ENCODE assay signal across 10 cellular contexts in genomic region chr3:5123937-5124336, GRCh38. TPM values are rescaled to one million over a fixed set of nuclear protein-coding genes. Genes with fewer than 3 reads are reported as not detected.
DNase-seq lines count a peak whose midpoint lies in the region; ATAC-seq and TF ChIP-seq lines count a peak whose summit lies in the region.
"Had no signal": no experiment of that assay in that cellular context is flagged by ENCODE, and none has a peak within 500 bp of the region (broad histone marks: within the 10 kb centered on the region; RNA-seq: fewer than 3 reads in every experiment).

No MANE protein-coding gene starts in this region.

- peak overlapping the region; percentile 97; the same call in 1 of the 2 replicates for H3K4me3 Mint-ChIP-seq in WTC11
- peak overlapping the region; percentile 61 for H3K4me3 Mint-ChIP-seq in glutamatergic neuron (ENCODE audit: unreplicated experiment)

- POLR2A ChIA-PET in WTC11 (lab: Charles Lee): interaction anchor here (1.0 kb wide), 1 partner anchor 48 kb away, joined by 3 read pairs; no protein-coding TSS in a partner anchor

- H3K9me3 ChIP-seq in spleen: no peaks in the 10 kb centered on the region
- no peaks in the 10 kb centered on the region for H3K9me3 ChIP-seq in gastroesophageal sphincter

- CTCF ChIA-PET in WTC11 (lab: Charles Lee): interaction anchor here (1.9 kb wide), 1 partner anchor 109 kb away, joined by 9 read pairs; no protein-coding TSS in a partner anchor

- TF ChIP-seq CTCF in WTC11 (IDR thresholded peaks at IDR 0.05) (no peak), glutamatergic neuron (IDR thresholded peaks at IDR 0.05; ENCODE audit: partially characterized antibody, unreplicated experiment) (no peak), spleen (IDR thresholded peaks at IDR 0.05 in 8 of 11, conservative IDR thresholded peaks at IDR 0.05 in 3 of 11) (no peak), gastroesophageal sphincter (IDR thresholded peaks at IDR 0.05) (no peak)

- H3K9me3 Mint-ChIP-seq in WTC11: no peaks in the 10 kb centered on the region
- no peaks in the 10 kb centered on the region for H3K9me3 Mint-ChIP-seq in glutamatergic neuron (ENCODE audit: unreplicated experiment)

- no peak for TF ChIP-seq EP300 in gastroesophageal sphincter (IDR thresholded peaks at IDR 0.05)

- TF ChIP-seq POLR2A in spleen (IDR thresholded peaks at IDR 0.05): no peak
- no peak for TF ChIP-seq POLR2A in gastroesophageal sphincter (IDR thresholded peaks at IDR 0.05)

- peaks cover 11% of the 10 kb centered on the region for H3K4me1 Mint-ChIP-seq in WTC11
- peaks cover 6% of the 10 kb centered on the region for H3K4me1 Mint-ChIP-seq in glutamatergic neuron (ENCODE audit: low read depth, unreplicated experiment)

- H3K4me3 ChIP-seq in spleen (peak overlapping the region in 5 of 8 donors; percentile 90 to 100 (median 96)), gastroesophageal sphincter (peak overlapping the region in 1 of 2 donors; percentile 72)

- peaks cover 43 to 72% (median 63%) of the 10 kb centered on the region in 6 donors for H3K4me1 ChIP-seq in spleen
- peaks cover 0 to 52% (median 21%) of the 10 kb centered on the region in 3 donors for H3K4me1 ChIP-seq in gastroesophageal sphincter

- ATAC-seq in WTC11 (no peak), gastroesophageal sphincter (no peak), HG03432 (IDR thresholded peaks at IDR 0.05; ENCODE audit: unreplicated experiment) (no peak)

- H3K27ac ChIP-seq in spleen: peak overlapping the region in 3 of 8 donors; percentile 94 to 96 (median 94)
- H3K27ac ChIP-seq in gastroesophageal sphincter: peak overlapping the region in 1 of 4 donors; percentile 92

- peak; percentile 7 for DNase-seq in NCI-H82 (lab: John Stamatoyannopoulos, UW)
- no peak for DNase-seq in NCI-H82 treated with DMSO at 0.1 percent for 48 hours (lab: John Stamatoyannopoulos, UW; ENCODE audit: unreplicated experiment)
- no peak for DNase-seq in WTC11 (ENCODE audit: low spot score)
- no peak for DNase-seq in glutamatergic neuron
- no peak for DNase-seq in spleen
- no peak for DNase-seq in OCI-M2 (lab: John Stamatoyannopoulos, UW; ENCODE audit: unreplicated experiment)
- DNase-seq: activated CD8-positive, alpha-beta memory T cell treated with anti-CD3 and anti-CD28 coated beads, Interleukin-2, amount 50 U/mL, for 4 hours; NCI-H1105 had no signal

- no peaks in the 10 kb centered on the region for H3K36me3 Mint-ChIP-seq in WTC11
- H3K36me3 Mint-ChIP-seq in glutamatergic neuron (ENCODE audit: unreplicated experiment): no peaks in the 10 kb centered on the region

- H3K27me3 Mint-ChIP-seq in WTC11 (ENCODE audit: low read depth): no peaks in the 10 kb centered on the region
- peaks cover 2% of the 10 kb centered on the region for H3K27me3 Mint-ChIP-seq in glutamatergic neuron (ENCODE audit: unreplicated experiment)

- intact Hi-C loops in spleen (cut with DNase I; ENCODE audit: low total_unique reads): loop anchor here (5.0 kb wide), 1 partner anchor 63 kb away; the partner anchor contains the start of gene EDEM1

- 83 to 89% (median 84%) methylated on average over 12 of the region's 12 CpGs for WGBS in spleen, 5 donors
- WGBS in gastroesophageal sphincter (ENCODE audit: low coverage in 1 of 2), 2 donors: 82% methylated on average over 6 of the region's 12 CpGs; no CpG with 5 or more reads in 1 of the 2 donors

- no peaks in the 10 kb centered on the region for H3K27me3 ChIP-seq in spleen (replicated peaks in 1 of 7)
- H3K27me3 ChIP-seq in gastroesophageal sphincter: no peaks in the 10 kb centered on the region

- peak overlapping the region; percentile 65; the same call in 1 of the 2 replicates for H3K27ac Mint-ChIP-seq in WTC11
- H3K27ac Mint-ChIP-seq in glutamatergic neuron (ENCODE audit: unreplicated experiment): no peak overlapping the region

- H3K36me3 ChIP-seq in spleen (peaks cover 0 to 4% (median 0%) of the 10 kb centered on the region in 6 donors), gastroesophageal sphincter (peaks cover 0 to 3% of the 10 kb centered on the region in 2 donors)

TF ChIP-seq in WTC11, 78 proteins besides CTCF, POLR2A, EP300 and RAD21:
- TF ChIP-seq SMAD4 (CRISPR knock-in tag; IDR thresholded peaks at IDR 0.05): no peak
- no peak for TF ChIP-seq E2F5 (CRISPR knock-in tag; IDR thresholded peaks at IDR 0.05)
- TF ChIP-seq USF1 (CRISPR knock-in tag; IDR thresholded peaks at IDR 0.05): no peak
- no peak for TF ChIP-seq ATF1 (CRISPR knock-in tag; IDR thresholded peaks at IDR 0.05)
- TF ChIP-seq NR3C1 (CRISPR knock-in tag; conservative IDR thresholded peaks at IDR 0.05; ENCODE audit: low read depth): no peak
- no peak for TF ChIP-seq SMAD3 (CRISPR knock-in tag; IDR thresholded peaks at IDR 0.05; ENCODE audit: borderline replicate concordance)
- no peak for TF ChIP-seq CREM (CRISPR knock-in tag; IDR thresholded peaks at IDR 0.05)
- TF ChIP-seq ZNF671 (CRISPR knock-in tag; IDR thresholded peaks at IDR 0.05): no peak
- TF ChIP-seq ZMAT4 (CRISPR knock-in tag; IDR thresholded peaks at IDR 0.05): no peak

RNA-seq across cellular contexts. Expression of gene ARL8B, which starts 1.8 kb away (rescaled TPM):
- total RNA-seq in WTC11 (2021): 23.5 to 28.3 TPM (median 23.5 TPM) in 3 replicates
- total RNA-seq in glutamatergic neuron (ENCODE audit: unreplicated experiment): 33.9 TPM
- 100 to 1,000 TPM in 1 of 7 donors, 10 to 100 TPM in 6; 55.6 to 120 (median 62.0) TPM for total RNA-seq in spleen
- 10 to 100 TPM; 23.0 to 36.8 (median 28.0) TPM for polyA plus RNA-seq in spleen
- 10 to 100 TPM; 41.5 to 59.9 (median 50.9) TPM for total RNA-seq in gastroesophageal sphincter
